19 cellular contexts compared by ENCODE assay signal in genomic region chr22:49727881-49728563, GRCh38.
DNase-seq lines count a peak whose midpoint lies in the region; ATAC-seq, FAIRE-seq and TF ChIP-seq lines count a peak whose summit lies in the region.
"Had no signal": no experiment of that assay in that cellular context is flagged by ENCODE, and none has a peak within 500 bp of the region (broad histone marks: within the 10 kb centered on the region; RNA-seq: fewer than 3 reads in every experiment).

No MANE protein-coding gene starts in this region.

- no peak overlapping the region for H2AFZ ChIP-seq in SK-N-SH (ENCODE audit: low read depth)
- H2AFZ ChIP-seq in HepG2 (ENCODE audit: low read length), result no peak overlapping the region

- WGBS in SK-N-SH (ENCODE audit: low lambda C conversion rate), result 40% methylated on average over 11 of the region's 16 CpGs
- WGBS in HepG2 (ENCODE audit: low lambda C conversion rate), result 15% methylated on average over 12 of the region's 16 CpGs
- 21% methylated on average over 10 of the region's 16 CpGs for WGBS in right lobe of liver (ENCODE audit: insufficient coverage, low coverage, low lambda C conversion rate, missing lambda C conversion rate)

- no peak for FAIRE-seq in HepG2 (lab: Jason Lieb, UNC)

- no peak overlapping the region for H3K4me3 ChIP-seq in SK-N-SH (ENCODE audit: low read depth in 2 of 2, low read length in 1 of 2)
- no peak overlapping the region for H3K4me3 ChIP-seq in HepG2 (replicated peaks in 1 of 3; ENCODE audit: insufficient read depth in 1 of 3, low read depth in 2 of 3, low read length in 3 of 3)
- no peak overlapping the region for H3K4me3 ChIP-seq in right lobe of liver

- BruUV-seq in HepG2 (replicated peaks; lab: Mats Ljungman, UMichigan), result no TSS peak

- H3K9me2 ChIP-seq in SK-N-SH, result no peaks in the 10 kb centered on the region

- CTCF ChIA-PET in SK-N-SH (lab: Yijun Ruan, JAX), result interaction anchor here (1.5 to 3.3 kb wide), 4 partner anchors 8 to 294 kb away, joined by 3 to 15 read pairs (median 6); no protein-coding TSS in a partner anchor
- CTCF ChIA-PET in HepG2 (lab: Yijun Ruan, JAX; ENCODE audit: low intra/inter-chr PET ratio, low total read pairs), result no interaction called here

- no peaks in the 10 kb centered on the region for H3F3A ChIP-seq in SK-N-SH (replicated peaks; ENCODE audit: insufficient read depth)

- peak; percentile 27 for DNase-seq in SK-N-SH
- DNase-seq in HepG2 (ENCODE audit: low spot score), result no peak
- no peak for DNase-seq in right lobe of liver
- DNase-seq in posterior vena cava (ENCODE audit: low spot score), result peak; percentile 76
- DNase-seq in SK-N-DZ (ENCODE audit: low spot score), result no peak
- DNase-seq: CD4-positive, CD25-positive, alpha-beta regulatory T cell; DMS153; DND-41; NCI-H1092; NCI-H1417 treated with DMSO at 0.1 percent for 48 hours; NCI-H1694 treated with DMSO at 0.1 percent for 48 hours; NCI-H2081; NCI-H2227 treated with DMSO at 0.1 percent for 48 hours; NCI-H526 treated with DMSO at 0.1 percent for 48 hours; Right ventricle myocardium superior; RPMI8226 had no signal

- H3K36me3 ChIP-seq in SK-N-SH (replicated peaks in 1 of 2; ENCODE audit: control insufficient read depth in 1 of 2, insufficient read depth in 2 of 2, low read length in 1 of 2) (no peaks in the 10 kb centered on the region), HepG2 (replicated peaks in 1 of 2; ENCODE audit: control insufficient read depth in 1 of 2, insufficient read depth in 2 of 2, low read length in 2 of 2) (no peaks in the 10 kb centered on the region), right lobe of liver (no peaks in the 10 kb centered on the region)

- intact Hi-C loops in HepG2 (cut with micrococcal nuclease; ENCODE audit: unreplicated experiment), result loop anchor here (10.0 kb wide), 1 partner anchor 293 kb away; no protein-coding TSS in a partner anchor
- intact Hi-C loops in right lobe of liver (cut with DNase I), result no loop called here
- intact Hi-C loops in posterior vena cava (cut with DNase I), result no loop called here

- no peak overlapping the region for H3K27ac ChIP-seq in SK-N-SH (ENCODE audit: low read depth in 2 of 2, low read length in 1 of 2)
- H3K27ac ChIP-seq in HepG2 (ENCODE audit: extremely low read length, insufficient read depth, low read length), result no peak overlapping the region
- H3K27ac ChIP-seq in right lobe of liver, result no peak overlapping the region
- H3K27ac ChIP-seq: 22Rv1 had no signal

- POLR2A ChIA-PET in SK-N-SH (lab: Yijun Ruan, JAX) (no interaction called here), HepG2 (lab: Yijun Ruan, JAX) (no interaction called here)

- H3K4me2 ChIP-seq in SK-N-SH (no peak overlapping the region), HepG2 (ENCODE audit: low read depth, low read length) (no peak overlapping the region)

- no peak overlapping the region for H3K9ac ChIP-seq in SK-N-SH
- H3K9ac ChIP-seq in HepG2 (ENCODE audit: insufficient read depth, low read depth, low read length), result no peak overlapping the region

- H4K20me1 ChIP-seq in SK-N-SH (ENCODE audit: insufficient read depth), result no peaks in the 10 kb centered on the region
- no peaks in the 10 kb centered on the region; the same call in 1 of the 2 replicates for H4K20me1 ChIP-seq in HepG2 (ENCODE audit: insufficient read depth, low read length)

- TF ChIP-seq EP300 in SK-N-SH (IDR thresholded peaks at IDR 0.05; ENCODE audit: borderline replicate concordance in 1 of 2, low read depth in 1 of 2, low read length in 1 of 2) (no peak), HepG2 (IDR thresholded peaks at IDR 0.05; ENCODE audit: low read depth in 2 of 2, low read length in 2 of 2) (no peak), HepG2 (CRISPR knock-in tag; IDR thresholded peaks at IDR 0.05; ENCODE audit: borderline replicate concordance) (no peak)

- H3K27me3 ChIP-seq in SK-N-SH (ENCODE audit: insufficient read depth) (peaks cover 9% of the 10 kb centered on the region; the same call in 1 of the 2 replicates), HepG2 (ENCODE audit: control insufficient read depth in 1 of 2, insufficient read depth in 2 of 2, low read length in 2 of 2) (peaks cover 17 to 69% of the 10 kb centered on the region in 2 experiments), right lobe of liver (no peaks in the 10 kb centered on the region)

- ATAC-seq in SK-N-SH treated with all-trans-retinoic acid at 6 μM for 48 hours (no peak), HepG2 (no peak), right lobe of liver (no peak), GM18907 (IDR thresholded peaks at IDR 0.05; ENCODE audit: unreplicated experiment) (no peak)

- TF ChIP-seq POLR2A in HepG2 (IDR thresholded peaks at IDR 0.05; ENCODE audit: insufficient read depth in 1 of 2, low read depth in 2 of 2, low read length in 2 of 2) (no peak), right lobe of liver (IDR thresholded peaks at IDR 0.05) (no peak)

- TF ChIP-seq CTCF in SK-N-SH (IDR thresholded peaks at IDR 0.05) (no peak), HepG2 (CRISPR knock-in tag; IDR thresholded peaks at IDR 0.05) (no peak), right lobe of liver (IDR thresholded peaks at IDR 0.05) (no peak)

- no peaks in the 10 kb centered on the region for H3K79me2 ChIP-seq in SK-N-SH (ENCODE audit: insufficient read depth)
- no peaks in the 10 kb centered on the region for H3K79me2 ChIP-seq in HepG2 (ENCODE audit: insufficient read depth, low read length)

- TF ChIP-seq RAD21 in SK-N-SH (IDR thresholded peaks at IDR 0.05; ENCODE audit: low read length) (no peak), HepG2 (CRISPR knock-in tag; IDR thresholded peaks at IDR 0.05) (no peak)

- H3K9me3 ChIP-seq in SK-N-SH, result no peaks in the 10 kb centered on the region
- H3K9me3 ChIP-seq in HepG2 (ENCODE audit: low read length), result no peaks in the 10 kb centered on the region
- no peaks in the 10 kb centered on the region for H3K9me3 ChIP-seq in right lobe of liver

- in situ Hi-C loops in HepG2 (cut with HindIII; ENCODE audit: extremely low pct_ligation_motif_present, low pct_unique_long_range_greater_than_20kb), result no loop called here

- H3K4me1 ChIP-seq in SK-N-SH (ENCODE audit: control insufficient read depth in 1 of 2, insufficient read depth in 2 of 2, low read depth in 1 of 2, low read length in 1 of 2) (peaks cover 0 to 2% of the 10 kb centered on the region in 2 experiments; a peak in 1 of 4 replicates), HepG2 (ENCODE audit: insufficient read depth, low read length) (no peaks in the 10 kb centered on the region), right lobe of liver (no peaks in the 10 kb centered on the region)

TF ChIP-seq in SK-N-SH, 30 proteins besides CTCF, POLR2A, EP300 and RAD21:
- TF ChIP-seq FOXM1 (IDR thresholded peaks at IDR 0.05; ENCODE audit: low read depth) (no peak), ELF1 (IDR thresholded peaks at IDR 0.05) (no peak), NRF1 (IDR thresholded peaks at IDR 0.05; ENCODE audit: low read depth, low read length) (no peak)

TF ChIP-seq in SK-N-SH treated with all-trans-retinoic acid at 6 μM for 48 hours, 23 proteins besides CTCF, POLR2A, EP300 and RAD21:
- TF ChIP-seq ARNTL (CRISPR knock-in tag; IDR thresholded peaks at IDR 0.05; ENCODE audit: borderline replicate concordance, low read depth) (no peak), BACH2 (CRISPR knock-in tag; IDR thresholded peaks at IDR 0.05; ENCODE audit: borderline replicate concordance) (no peak), CSDC2 (CRISPR knock-in tag; IDR thresholded peaks at IDR 0.05) (no peak), ZNF8 (CRISPR knock-in tag; IDR thresholded peaks at IDR 0.05) (no peak), ZC3H10 (CRISPR knock-in tag; IDR thresholded peaks at IDR 0.05) (no peak), ESRRG (CRISPR knock-in tag; IDR thresholded peaks at IDR 0.05) (no peak), TOX (CRISPR knock-in tag; IDR thresholded peaks at IDR 0.05; ENCODE audit: borderline replicate concordance) (no peak), ZFP30 (CRISPR knock-in tag; IDR thresholded peaks at IDR 0.05) (no peak), CSRNP3 (CRISPR knock-in tag; IDR thresholded peaks at IDR 0.05) (no peak)
TF ChIP-seq in SK-N-SH treated with all-trans-retinoic acid at 6 μM for 48 hours: peak in this region for 0.

TF ChIP-seq in HepG2, 621 proteins besides CTCF, POLR2A, EP300 and RAD21 (continues in another document):
- TF ChIP-seq, protein P1, sequence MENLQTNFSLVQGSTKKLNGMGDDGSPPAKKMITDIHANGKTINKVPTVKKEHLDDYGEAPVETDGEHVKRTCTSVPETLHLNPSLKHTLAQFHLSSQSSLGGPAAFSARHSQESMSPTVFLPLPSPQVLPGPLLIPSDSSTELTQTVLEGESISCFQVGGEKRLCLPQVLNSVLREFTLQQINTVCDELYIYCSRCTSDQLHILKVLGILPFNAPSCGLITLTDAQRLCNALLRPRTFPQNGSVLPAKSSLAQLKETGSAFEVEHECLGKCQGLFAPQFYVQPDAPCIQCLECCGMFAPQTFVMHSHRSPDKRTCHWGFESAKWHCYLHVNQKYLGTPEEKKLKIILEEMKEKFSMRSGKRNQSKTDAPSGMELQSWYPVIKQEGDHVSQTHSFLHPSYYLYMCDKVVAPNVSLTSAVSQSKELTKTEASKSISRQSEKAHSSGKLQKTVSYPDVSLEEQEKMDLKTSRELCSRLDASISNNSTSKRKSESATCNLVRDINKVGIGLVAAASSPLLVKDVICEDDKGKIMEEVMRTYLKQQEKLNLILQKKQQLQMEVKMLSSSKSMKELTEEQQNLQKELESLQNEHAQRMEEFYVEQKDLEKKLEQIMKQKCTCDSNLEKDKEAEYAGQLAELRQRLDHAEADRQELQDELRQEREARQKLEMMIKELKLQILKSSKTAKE (CRISPR knock-in tag; IDR thresholded peaks at IDR 0.05; ENCODE audit: borderline replicate concordance), result no peak

Comparison
In these comparisons a context has a peak if more than half of its experiments do, and no peak if none do; other contexts are left out.
1. DNase-seq: peak in SK-N-SH (single experiment) and posterior vena cava (single experiment); none in HepG2 (single experiment), right lobe of liver (0 of 3) and SK-N-DZ (single experiment).